In the genomic region with DNA sequence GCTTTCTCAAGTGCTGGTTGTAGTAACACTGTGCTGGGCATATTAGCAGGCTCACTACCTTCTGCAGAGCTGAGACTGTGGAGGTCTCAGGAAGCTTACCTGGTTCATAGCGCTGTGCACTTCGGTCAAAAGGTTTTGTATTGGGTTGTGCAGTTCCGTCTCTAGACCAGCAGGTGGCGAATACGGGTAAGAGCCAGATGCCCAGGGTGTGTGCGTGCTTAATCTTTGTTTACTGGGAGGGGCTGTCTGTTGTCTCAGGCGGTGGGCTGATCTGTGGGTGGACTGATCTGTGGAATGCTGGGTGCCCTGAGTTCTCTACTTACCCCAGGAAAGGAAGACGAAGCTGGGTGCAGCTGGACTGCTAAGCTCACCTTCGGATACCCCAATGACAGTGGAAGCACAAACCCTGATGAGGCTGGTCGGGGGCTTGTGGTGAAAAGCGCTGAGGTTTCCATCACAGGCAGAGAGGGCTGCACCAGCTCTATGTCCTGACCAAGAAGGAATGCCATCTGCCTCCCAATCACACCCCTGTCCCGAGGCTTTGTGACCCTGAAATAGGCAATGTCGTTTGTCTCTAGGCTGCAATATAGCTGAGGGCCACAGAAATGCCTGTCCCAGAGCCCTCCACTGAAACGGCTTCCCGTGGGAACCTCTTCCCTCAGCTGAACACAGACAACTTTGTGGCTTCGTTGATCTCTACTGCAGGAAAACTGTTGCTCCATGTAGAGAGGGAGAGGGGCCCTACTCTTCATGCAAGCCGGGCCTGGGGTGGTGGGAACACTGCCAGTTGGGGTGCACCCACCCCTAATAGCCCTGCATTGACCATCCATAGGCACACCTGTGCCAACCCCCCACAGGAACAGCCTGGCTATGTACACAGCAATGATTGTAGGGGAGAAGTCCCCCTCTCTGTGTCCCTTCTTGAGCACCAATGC, we compare ENCODE assay signal across 8 cellular contexts. TPM values are rescaled to one million over a fixed set of nuclear protein-coding genes. Genes with fewer than 3 reads are reported as not detected.
DNase-seq lines count a peak whose midpoint lies in the region; ATAC-seq and TF ChIP-seq lines count a peak whose summit lies in the region.

No MANE protein-coding gene starts in this region.

- H3K9me3 Mint-ChIP-seq in effector memory CD8-positive, alpha-beta T cell, result no peaks in the 10 kb centered on the region
- H3K9me3 Mint-ChIP-seq in mesothelial cell of epicardium, result peaks cover 3% of the 10 kb centered on the region

- DNase-seq in Ammon's horn (ENCODE audit: low spot score), result peak; percentile 75
- peak; percentile 96 for DNase-seq in NCI-H82 treated with DMSO at 0.1 percent for 48 hours (lab: John Stamatoyannopoulos, UW; ENCODE audit: unreplicated experiment)
- DNase-seq in activated CD8-positive, alpha-beta memory T cell treated with anti-CD3 and anti-CD28 coated beads for 1 hour (ENCODE audit: extremely low read depth in 1 of 2, low read depth in 1 of 2), result peak; percentile 32 to 41
- DNase-seq in effector memory CD8-positive, alpha-beta T cell, result peak; percentile 46 to 56 (median 49)
- DNase-seq in mesothelial cell of epicardium (ENCODE audit: low spot score in 2 of 2, unreplicated experiment in 2 of 2), result peak; percentile 45 to 66
- DNase-seq in stimulated activated CD8-positive, alpha-beta memory T cell treated with anti-CD3 and anti-CD28 coated beads, Interleukin-15, amount 100 ng/mL, for 24 hours (ENCODE audit: low read depth), result peak; percentile 13

- no peak overlapping the region for H3K4me3 Mint-ChIP-seq in effector memory CD8-positive, alpha-beta T cell
- peak overlapping the region; percentile 55 for H3K4me3 Mint-ChIP-seq in mesothelial cell of epicardium

- H3K36me3 Mint-ChIP-seq in effector memory CD8-positive, alpha-beta T cell (ENCODE audit: insufficient read depth), result peaks cover 4% of the 10 kb centered on the region
- no peaks in the 10 kb centered on the region for H3K36me3 Mint-ChIP-seq in mesothelial cell of epicardium

- H3K4me1 Mint-ChIP-seq in effector memory CD8-positive, alpha-beta T cell (ENCODE audit: low read depth in 2 of 2), result peaks cover 5 to 6% of the 10 kb centered on the region in 2 donors
- peaks cover 10% of the 10 kb centered on the region for H3K4me1 Mint-ChIP-seq in mesothelial cell of epicardium

- peaks cover 6 to 8% of the 10 kb centered on the region in 2 donors for H3K27me3 Mint-ChIP-seq in effector memory CD8-positive, alpha-beta T cell
- H3K27me3 Mint-ChIP-seq in mesothelial cell of epicardium (ENCODE audit: low read depth), result no peaks in the 10 kb centered on the region

- TF ChIP-seq CTCF in mesothelial cell of epicardium (IDR thresholded peaks at IDR 0.05; ENCODE audit: unreplicated experiment), result peak; percentile 93

- H3K27ac Mint-ChIP-seq in effector memory CD8-positive, alpha-beta T cell, result peak overlapping the region in 1 of 2 donors; percentile 53
- no peak overlapping the region for H3K27ac Mint-ChIP-seq in mesothelial cell of epicardium

- peak; percentile 95 for ATAC-seq in GM19035 (IDR thresholded peaks at IDR 0.05; ENCODE audit: unreplicated experiment)
- ATAC-seq in HG03571 (IDR thresholded peaks at IDR 0.05; ENCODE audit: unreplicated experiment), result peak; percentile 80
- peak; percentile 99 for ATAC-seq in effector memory CD8-positive, alpha-beta T cell (replicated peaks)

RNA-seq across cellular contexts. Expression of gene FAM117B, which starts 45.9 kb away (rescaled TPM):
- total RNA-seq in mesothelial cell of epicardium, result 29.2 to 30.3 TPM (median 29.5 TPM) in 3 replicates

Comparison
In these comparisons a context has a peak if more than half of its experiments do, and no peak if none do; other contexts are left out.
1. Peak in every context shown above with its lines: DNase-seq and ATAC-seq.
2. DNase-seq: peak in every context shown above with its lines; median percentile 96 in NCI-H82 treated with DMSO at 0.1 percent for 48 hours; 75 in Ammon's horn; 56 in mesothelial cell of epicardium; 49 in effector memory CD8-positive, alpha-beta T cell; 36 in activated CD8-positive, alpha-beta memory T cell treated with anti-CD3 and anti-CD28 coated beads for 1 hour; 13 in stimulated activated CD8-positive, alpha-beta memory T cell treated with anti-CD3 and anti-CD28 coated beads, Interleukin-15, amount 100 ng/mL, for 24 hours.